36 cellular contexts compared by ENCODE assay signal in genomic region chr4:7441201-7441600, GRCh38. TPM values are rescaled to one million over a fixed set of nuclear protein-coding genes. Genes with fewer than 3 reads are reported as not detected.
"Had no signal": no experiment of that assay in that cellular context is flagged by ENCODE, and none has a peak within 500 bp of the region (broad histone marks: within the 10 kb centered on the region; RNA-seq: fewer than 3 reads in every experiment).

No MANE protein-coding gene starts in this region.

- H3K36me3 Mint-ChIP-seq: activated naive CD8-positive, alpha-beta T cell treated with anti-CD3 and anti-CD28 coated beads for 36 hours had no signal

- H3K36me3 ChIP-seq: brain microvascular endothelial cell, MG63, Peyer's patch, SJCRH30 had no signal

- H3K27ac ChIP-seq: brain microvascular endothelial cell, Peyer's patch, RWPE1, SJCRH30, SK-N-MC had no signal

- H3K4me3 ChIP-seq: MG63, Peyer's patch, SJCRH30, SK-N-MC had no signal

- H3K9me3 Mint-ChIP-seq: activated CD4-positive, alpha-beta T cell treated with anti-CD3 and anti-CD28 coated beads, Interleukin-2, amount 10 ng/mL, durations not matched to agents 24 days and 14 days; activated CD8-positive, alpha-beta T cell treated with anti-CD3 and anti-CD28 coated beads for 36 hours; activated naive CD8-positive, alpha-beta T cell treated with anti-CD3 and anti-CD28 coated beads for 36 hours; activated T-cell treated with anti-CD3 and anti-CD28 coated beads, Interleukin-2, amount 50 U/mL, for 72 hours; activated T-helper 17 cell treated with anti-CD3 and anti-CD28 coated beads, Interleukin-2, amount 50 U/mL, for 72 hours had no signal

- H3K27me3 ChIP-seq: MG63, Peyer's patch had no signal

- H3K27ac Mint-ChIP-seq: activated CD4-positive, alpha-beta T cell treated with anti-CD3 and anti-CD28 coated beads, Interleukin-2, amount 10 ng/mL, durations not matched to agents 24 days and 14 days; activated CD8-positive, alpha-beta T cell treated with anti-CD3 and anti-CD28 coated beads for 36 hours; activated naive CD8-positive, alpha-beta T cell treated with anti-CD3 and anti-CD28 coated beads for 36 hours; activated T-cell treated with anti-CD3 and anti-CD28 coated beads, Interleukin-2, amount 50 U/mL, for 72 hours; activated T-helper 17 cell treated with anti-CD3 and anti-CD28 coated beads, Interleukin-2, amount 50 U/mL, for 72 hours had no signal

- H3K9me3 ChIP-seq: MG63, Peyer's patch, SJCRH30 had no signal

- H3K4me1 Mint-ChIP-seq: activated CD4-positive, alpha-beta T cell treated with anti-CD3 and anti-CD28 coated beads, Interleukin-2, amount 10 ng/mL, durations not matched to agents 24 days and 14 days; activated naive CD8-positive, alpha-beta T cell treated with anti-CD3 and anti-CD28 coated beads for 36 hours had no signal

- H3K27me3 Mint-ChIP-seq: activated CD4-positive, alpha-beta T cell treated with anti-CD3 and anti-CD28 coated beads, Interleukin-2, amount 10 ng/mL, durations not matched to agents 24 days and 14 days had no signal

- ATAC-seq: activated CD8-positive, alpha-beta T cell treated with anti-CD3 and anti-CD28 coated beads for 36 hours; activated T-cell treated with anti-CD3 and anti-CD28 coated beads, Interleukin-2, amount 50 U/mL, for 72 hours; activated T-helper 17 cell treated with anti-CD3 and anti-CD28 coated beads, Interleukin-2, amount 50 U/mL, for 72 hours; PC-3 had no signal

- H3K4me1 ChIP-seq: Peyer's patch had no signal

- DNase-seq: activated CD4-positive, alpha-beta T cell treated with anti-CD3 and anti-CD28 coated beads, Interleukin-2, amount 10 ng/mL, durations not matched to agents 24 days and 14 days; activated CD4-positive, alpha-beta T cell treated with anti-CD3 and anti-CD28 coated beads, Interleukin-2, amount 50 U/mL, for 4 hours; activated CD8-positive, alpha-beta T cell treated with anti-CD3 and anti-CD28 coated beads for 36 hours; activated effector memory CD4-positive, alpha-beta T cell treated with anti-CD3 and anti-CD28 coated beads, Interleukin-2, amount 50 U/mL, for 16 hours; activated naive CD4-positive, alpha-beta T cell; activated naive CD4-positive, alpha-beta T cell treated with anti-CD3 and anti-CD28 coated beads, Interleukin-2, amount 50 U/mL, for 16 hours; activated naive CD8-positive, alpha-beta T cell treated with anti-CD3 and anti-CD28 coated beads for 36 hours; activated T-cell treated with anti-CD3 and anti-CD28 coated beads, Interleukin-2, amount 50 U/mL, for 1 hour; activated T-cell treated with anti-CD3 and anti-CD28 coated beads, Interleukin-2, amount 50 U/mL, for 72 hours; amniotic stem cell; aorta; brain microvascular endothelial cell; central memory CD4-positive, alpha-beta T cell; Kasumi-1; MG63; NCI-H1048; NCI-H1105 treated with DMSO at 0.1 percent for 48 hours; NCI-H1436; NCI-H1694; NCI-H1930; NCI-H2081 treated with DMSO at 0.1 percent for 48 hours; NCI-H510A; NCI-H526; NCI-H748 treated with DMSO at 0.1 percent for 48 hours; NK-92 treated with Interleukin-12 subunit alpha and Interleukin-12 subunit beta, amount 100 ng/mL, for 24 hours; PC-3; Peyer's patch; SHP77; SJCRH30; T1000 had no signal

- H3K4me3 Mint-ChIP-seq: activated CD4-positive, alpha-beta T cell treated with anti-CD3 and anti-CD28 coated beads, Interleukin-2, amount 10 ng/mL, durations not matched to agents 24 days and 14 days; activated CD8-positive, alpha-beta T cell treated with anti-CD3 and anti-CD28 coated beads for 36 hours; activated naive CD8-positive, alpha-beta T cell treated with anti-CD3 and anti-CD28 coated beads for 36 hours; activated T-cell treated with anti-CD3 and anti-CD28 coated beads, Interleukin-2, amount 50 U/mL, for 72 hours; activated T-helper 17 cell treated with anti-CD3 and anti-CD28 coated beads, Interleukin-2, amount 50 U/mL, for 72 hours had no signal

RNA-seq across cellular contexts. Expression of gene PSAPL1, which starts 6.5 kb away (rescaled TPM):
- total RNA-seq: activated CD4-positive, alpha-beta T cell treated with anti-CD3 and anti-CD28 coated beads, Interleukin-2, amount 10 ng/mL, durations not matched to agents 24 days and 14 days; activated CD8-positive, alpha-beta memory T cell treated with anti-CD3 and anti-CD28 coated beads for 36 hours; activated CD8-positive, alpha-beta T cell treated with anti-CD3 and anti-CD28 coated beads for 36 hours; activated naive CD8-positive, alpha-beta T cell treated with anti-CD3 and anti-CD28 coated beads for 36 hours; activated T-cell treated with anti-CD3 and anti-CD28 coated beads, Interleukin-2, amount 50 U/mL, for 72 hours; activated T-helper 17 cell treated with anti-CD3 and anti-CD28 coated beads, Interleukin-2, amount 50 U/mL, for 72 hours; aorta; Peyer's patch; SJCRH30; T-helper 1 cell treated with Interleukin-12 subunit alpha and Interleukin-12 subunit beta and Interleukin-4 antibody, amounts not matched to agents 30 ng/mL and 1 ng/mL, for 36 hours; T-helper 2 cell treated with Interferon-gamma antibody and Interleukin-4, amounts not matched to agents 100 ng/mL and 5 ng/mL, for 36 hours had no signal
- polyA plus RNA-seq: aorta had no signal
